ENCODE assay signal across 1 cellular context in the genomic region with DNA sequence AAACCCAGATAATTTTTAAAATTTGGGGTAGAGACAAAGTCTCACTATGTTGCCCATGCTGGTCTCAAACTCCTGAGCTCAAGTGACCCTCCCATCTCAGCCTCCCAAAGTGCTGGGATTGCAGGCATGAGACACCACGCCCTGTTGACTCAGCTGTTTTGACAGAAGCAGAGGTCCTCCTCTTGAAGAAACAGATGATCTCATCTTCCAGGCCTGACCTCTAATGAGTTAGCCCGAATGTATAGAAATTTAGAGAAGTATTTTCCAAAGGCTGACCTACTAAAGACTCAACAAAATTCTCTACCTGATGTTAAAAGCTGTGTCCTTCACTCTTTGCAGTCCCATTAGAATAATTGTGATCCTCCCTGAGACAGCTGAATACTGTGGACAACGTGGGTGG.
TF ChIP-seq lines count a peak whose summit lies in the region.

No MANE protein-coding gene starts in this region.

TF ChIP-seq in SK-N-SH treated with all-trans-retinoic acid at 6 μM for 48 hours, 23 proteins besides CTCF, POLR2A, EP300 and RAD21 (continued from another document):
- TF ChIP-seq ZNF8 (CRISPR knock-in tag; IDR thresholded peaks at IDR 0.05): no peak
- TF ChIP-seq BACH2 (CRISPR knock-in tag; IDR thresholded peaks at IDR 0.05; ENCODE audit: borderline replicate concordance): no peak
- TF ChIP-seq ZFP3 (CRISPR knock-in tag; IDR thresholded peaks at IDR 0.05): no peak
- no peak for TF ChIP-seq ISL1 (CRISPR knock-in tag; IDR thresholded peaks at IDR 0.05)
